Comparison of ENCODE assay signal across 18 cellular contexts in the genomic region with DNA sequence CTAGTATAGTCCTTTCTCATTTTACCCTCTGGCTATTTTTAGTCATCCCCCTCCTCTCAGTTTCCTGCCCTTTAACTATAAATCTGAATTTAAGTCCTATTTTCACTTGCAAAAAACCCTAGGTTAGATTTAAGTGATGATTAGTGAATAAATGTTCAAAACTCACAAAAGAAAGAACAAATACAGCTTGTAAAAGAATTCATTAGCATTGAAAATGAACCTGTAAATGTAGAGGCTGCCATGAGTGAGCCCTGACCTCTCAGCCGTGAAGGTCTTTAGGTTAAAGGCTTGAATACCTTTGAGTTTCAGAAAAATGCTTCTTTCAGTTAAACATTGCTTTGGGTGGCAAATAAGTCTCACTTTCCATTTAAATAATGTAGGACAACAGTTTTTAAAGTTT. TPM values are rescaled to one million over a fixed set of nuclear protein-coding genes. Genes with fewer than 3 reads are reported as not detected.
DNase-seq lines count a peak whose midpoint lies in the region; TF ChIP-seq lines count a peak whose summit lies in the region.
"Had no signal": no experiment of that assay in that cellular context is flagged by ENCODE, and none has a peak within 500 bp of the region (broad histone marks: within the 10 kb centered on the region; RNA-seq: fewer than 3 reads in every experiment).

No MANE protein-coding gene starts in this region.

- CTCF ChIA-PET in Calu3 (lab: Charles Lee): no interaction called here

- H3K4me3 Mint-ChIP-seq in neural crest cell: peak overlapping the region; percentile 74
- H3K4me3 Mint-ChIP-seq in Calu3 (ENCODE audit: low read depth, unreplicated experiment): no peak overlapping the region

- DNase-seq in HAP-1 (ENCODE audit: low spot score in 2 of 2) (peak; percentile 43 to 89), islet precursor cell (peak; percentile 11), neural crest cell (ENCODE audit: low read depth, low spot score) (no peak), smooth muscle cell (lab: John Stamatoyannopoulos, UW; ENCODE audit: unreplicated experiment) (no peak), germinal center (ENCODE audit: low spot score) (no peak), T-helper 2 cell (no peak), Calu3 (no peak)
- DNase-seq: 8988T; CD4-positive, alpha-beta memory T cell; DMS79 treated with DMSO at 0.1 percent for 48 hours; GF-D8; HCEC 1CT; IMR-90 had no signal

- H3K4me1 Mint-ChIP-seq in neural crest cell (peaks cover 26% of the 10 kb centered on the region), Calu3 (ENCODE audit: low read depth, unreplicated experiment) (no peaks in the 10 kb centered on the region)

- no peaks in the 10 kb centered on the region for H3F3A ChIP-seq in smooth muscle cell (ENCODE audit: low read depth)

- H3K27ac Mint-ChIP-seq in neural crest cell (ENCODE audit: unreplicated experiment) (no peak overlapping the region), Calu3 (ENCODE audit: unreplicated experiment) (no peak overlapping the region)
- H3K27ac Mint-ChIP-seq: CD14-positive monocyte; CD4-positive, alpha-beta memory T cell had no signal

- H3K4me3 ChIP-seq in GM08714 (ENCODE audit: low read length) (peak overlapping the region; percentile 24; the same call in 1 of the 2 replicates), HAP-1 (no peak overlapping the region), smooth muscle cell (no peak overlapping the region)
- H3K4me3 ChIP-seq: BLaER1, GM12878 had no signal

- no peaks in the 10 kb centered on the region for H4K20me1 ChIP-seq in smooth muscle cell (ENCODE audit: low read depth)
- H4K20me1 ChIP-seq: BLaER1 had no signal

- in situ Hi-C loops in HAP-1 (cut with MboI; ENCODE audit: low sequenced_read_pairs): no loop called here

- no TSS peak for BruUV-seq in Calu3 (replicated peaks; lab: Mats Ljungman, UMichigan)

- WGBS in smooth muscle cell (ENCODE audit: low lambda C conversion rate): 70% methylated on average over 1 of the region's 1 CpG

- intact Hi-C loops in Calu3 (cut with micrococcal nuclease; ENCODE audit: unreplicated experiment): no loop called here

- H3K27ac ChIP-seq in smooth muscle cell (ENCODE audit: low read depth): no peak overlapping the region
- H3K27ac ChIP-seq: BLaER1, HL-60 had no signal

- no peak overlapping the region for H3K9ac ChIP-seq in smooth muscle cell (ENCODE audit: low read depth)
- H3K9ac ChIP-seq: BLaER1 had no signal

- H3K9me3 Mint-ChIP-seq in neural crest cell (no peaks in the 10 kb centered on the region), Calu3 (ENCODE audit: low read depth, unreplicated experiment) (no peaks in the 10 kb centered on the region)

- H3K4me2 ChIP-seq in smooth muscle cell: no peak overlapping the region
- H3K4me2 ChIP-seq: BLaER1 had no signal

- H2AFZ ChIP-seq in smooth muscle cell (ENCODE audit: low read depth): no peak overlapping the region

- H3K27me3 ChIP-seq in HAP-1 (ENCODE audit: low read depth) (peaks cover 28% of the 10 kb centered on the region), smooth muscle cell (ENCODE audit: low read depth) (peaks cover 51% of the 10 kb centered on the region)
- H3K27me3 ChIP-seq: BLaER1 had no signal

- H3K36me3 Mint-ChIP-seq in neural crest cell (ENCODE audit: low read depth) (peaks cover 2% of the 10 kb centered on the region), Calu3 (ENCODE audit: insufficient read depth, unreplicated experiment) (peaks cover 4% of the 10 kb centered on the region)
- H3K36me3 Mint-ChIP-seq: CD4-positive, alpha-beta memory T cell had no signal

- H3K27me3 Mint-ChIP-seq in neural crest cell (ENCODE audit: low read depth) (peaks cover 70% of the 10 kb centered on the region), Calu3 (ENCODE audit: unreplicated experiment) (peaks cover 20% of the 10 kb centered on the region)

- H3K4me1 ChIP-seq in HAP-1 (peaks cover 19% of the 10 kb centered on the region), smooth muscle cell (ENCODE audit: low read depth) (no peaks in the 10 kb centered on the region)
- H3K4me1 ChIP-seq: BLaER1 had no signal

- TF ChIP-seq CTCF in neural crest cell (conservative IDR thresholded peaks at IDR 0.05) (no peak), smooth muscle cell (IDR thresholded peaks at IDR 0.05; ENCODE audit: borderline replicate concordance, insufficient read depth, poor library complexity, severe bottlenecking) (no peak), Calu3 (IDR thresholded peaks at IDR 0.05; ENCODE audit: unreplicated experiment) (no peak)

- no peaks in the 10 kb centered on the region for H3K79me2 ChIP-seq in smooth muscle cell (ENCODE audit: low read depth)

- H3K36me3 ChIP-seq in HAP-1 (replicated peaks) (no peaks in the 10 kb centered on the region), smooth muscle cell (ENCODE audit: low read depth) (no peaks in the 10 kb centered on the region)
- H3K36me3 ChIP-seq: BLaER1 had no signal

- no peaks in the 10 kb centered on the region for H3K9me3 ChIP-seq in HAP-1
- H3K9me3 ChIP-seq in smooth muscle cell (replicated peaks; ENCODE audit: low read depth): no peaks in the 10 kb centered on the region

RNA-seq across cellular contexts. Expression of a gene that starts 2.0 kb away (rescaled TPM):
- total RNA-seq in neural crest cell (not detected in 2 replicates), smooth muscle cell (not detected in 2 replicates), Calu3 (2022) (1.0 and 1.2 TPM in 2 replicates)
- not detected in 2 replicates for polyA plus RNA-seq in smooth muscle cell
- total RNA-seq: CD4-positive, alpha-beta memory T cell; GM12878 had no signal
- polyA plus RNA-seq: CD4-positive, alpha-beta memory T cell; GM12878 had no signal

Comparison
In these comparisons a context has a peak if more than half of its experiments do, and no peak if none do; other contexts are left out.
1. DNase-seq: peak in HAP-1 (2 of 2) and islet precursor cell (single experiment); none in neural crest cell (single experiment), smooth muscle cell (single experiment), germinal center (single experiment), T-helper 2 cell (0 of 5) and Calu3 (single experiment).